28 cellular contexts compared by ENCODE assay signal in the genomic region with DNA sequence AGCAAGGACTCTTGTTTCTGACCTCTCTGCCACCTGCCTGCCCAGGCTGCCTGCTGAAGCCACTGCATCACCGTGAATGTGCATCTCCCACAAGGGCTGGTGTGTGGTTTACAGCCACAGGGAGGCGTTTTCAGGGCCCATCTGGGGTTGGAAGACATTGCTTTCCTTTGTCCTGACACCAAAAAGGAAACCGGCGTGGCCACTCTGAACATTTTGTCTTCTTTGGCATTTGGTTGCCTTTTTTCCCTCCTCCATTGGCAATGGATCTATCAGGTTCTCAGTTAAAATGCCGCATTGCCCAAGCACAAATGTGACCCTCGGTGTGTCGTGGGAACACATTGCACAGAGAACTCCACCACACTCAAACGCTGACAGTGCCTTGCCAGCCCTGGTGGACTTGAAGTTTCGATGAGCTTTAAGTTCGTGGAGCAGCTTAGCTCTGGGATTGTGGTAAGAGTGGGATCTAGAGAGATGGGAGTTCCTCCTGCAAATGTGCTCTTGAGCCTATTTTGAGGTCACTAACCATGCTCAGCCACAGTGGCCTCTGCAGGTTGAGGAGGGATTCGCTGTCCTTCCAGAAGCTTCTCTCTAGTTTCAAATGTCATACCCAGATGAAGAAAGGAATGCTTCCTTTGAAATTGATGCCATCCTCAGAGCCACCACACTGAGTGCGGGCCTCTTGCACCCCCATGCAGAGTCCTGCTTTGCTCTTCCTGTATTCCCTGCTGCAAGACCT. TPM values are rescaled to one million over a fixed set of nuclear protein-coding genes. Genes with fewer than 3 reads are reported as not detected.
DNase-seq lines count a peak whose midpoint lies in the region; ATAC-seq and TF ChIP-seq lines count a peak whose summit lies in the region.
"Had no signal": no experiment of that assay in that cellular context is flagged by ENCODE, and none has a peak within 500 bp of the region (broad histone marks: within the 10 kb centered on the region; RNA-seq: fewer than 3 reads in every experiment).

No MANE protein-coding gene starts in this region.

- H3K36me3 Mint-ChIP-seq in HFFc6 (ENCODE audit: low read depth), result no peaks in the 10 kb centered on the region
- no peaks in the 10 kb centered on the region for H3K36me3 Mint-ChIP-seq in activated naive CD4-positive, alpha-beta T cell treated with anti-CD3 and anti-CD28 coated beads for 36 hours (ENCODE audit: low read depth)
- H3K36me3 Mint-ChIP-seq: CD8-positive, alpha-beta memory T cell had no signal

- H3K4me1 Mint-ChIP-seq in HFFc6 (ENCODE audit: low read depth), result no peaks in the 10 kb centered on the region
- no peaks in the 10 kb centered on the region for H3K4me1 Mint-ChIP-seq in activated naive CD4-positive, alpha-beta T cell treated with anti-CD3 and anti-CD28 coated beads for 36 hours (ENCODE audit: low read depth)
- H3K4me1 Mint-ChIP-seq: activated CD4-positive, alpha-beta T cell treated with anti-CD3 and anti-CD28 coated beads for 36 hours; CD8-positive, alpha-beta memory T cell; IgD-negative memory B cell had no signal

- no peak overlapping the region for H3K27ac Mint-ChIP-seq in HFFc6
- H3K27ac Mint-ChIP-seq in activated naive CD4-positive, alpha-beta T cell treated with anti-CD3 and anti-CD28 coated beads for 36 hours, result no peak overlapping the region
- H3K27ac Mint-ChIP-seq: activated CD4-positive, alpha-beta T cell treated with anti-CD3 and anti-CD28 coated beads for 36 hours; CD8-positive, alpha-beta memory T cell; IgD-negative memory B cell had no signal

- H3K36me3 ChIP-seq in sigmoid colon, result no peaks in the 10 kb centered on the region
- H3K36me3 ChIP-seq: BE2C, prostate gland had no signal

- DNase-seq in HFFc6 (no peak), left lobe of liver (ENCODE audit: low spot score) (peak; percentile 77), sigmoid colon (peak; percentile 34), mucosa of gallbladder (ENCODE audit: low spot score) (no peak)
- DNase-seq in stimulated activated CD4-positive, alpha-beta T cell treated with anti-CD3 and anti-CD28 coated beads, Interleukin-4, amount 100 ng/mL, for 1 hour, result no peak
- no peak for DNase-seq in activated naive CD4-positive, alpha-beta T cell treated with anti-CD3 and anti-CD28 coated beads for 36 hours
- DNase-seq: activated CD4-positive, alpha-beta T cell treated with anti-CD3 and anti-CD28 coated beads for 36 hours; activated CD8-positive, alpha-beta memory T cell treated with anti-CD3 and anti-CD28 coated beads for 24 hours; activated effector memory CD4-positive, alpha-beta T cell treated with anti-CD3 and anti-CD28 coated beads, Interleukin-2, amount 50 U/mL, for 16 hours; BE2C; CD8-positive, alpha-beta memory T cell; cerebellar nuclear complex; DMS 273 treated with DMSO at 0.1 percent for 48 hours; NCI-H1105; NCI-H2029 treated with DMSO at 0.1 percent for 48 hours; NCI-H226; NCI-H748 treated with DMSO at 0.1 percent for 48 hours; SK-N-SH; stimulated activated CD4-positive, alpha-beta T cell treated with anti-CD3 and anti-CD28 coated beads, Interleukin-15, amount 100 ng/mL, for 24 hours; stimulated activated naive CD4-positive, alpha-beta T cell; T-helper 2 cell; testis had no signal

- intact Hi-C loops in sigmoid colon (cut with DNase I), result no loop called here
- intact Hi-C loops in activated naive CD4-positive, alpha-beta T cell treated with anti-CD3 and anti-CD28 coated beads for 36 hours (cut with micrococcal nuclease), result no loop called here

- no peak for TF ChIP-seq POLR2A in sigmoid colon (IDR thresholded peaks at IDR 0.05)

- peaks cover 0 to 4% (median 0%) of the 10 kb centered on the region in 3 donors for H3K27me3 ChIP-seq in sigmoid colon
- H3K27me3 ChIP-seq: testis had no signal

- no peak overlapping the region for H3K4me3 ChIP-seq in sigmoid colon
- H3K4me3 ChIP-seq: lung, prostate gland, testis had no signal

- no peaks in the 10 kb centered on the region for H3K9me3 Mint-ChIP-seq in HFFc6
- no peaks in the 10 kb centered on the region for H3K9me3 Mint-ChIP-seq in activated naive CD4-positive, alpha-beta T cell treated with anti-CD3 and anti-CD28 coated beads for 36 hours
- H3K9me3 Mint-ChIP-seq: IgD-negative memory B cell had no signal

- H3K4me1 ChIP-seq in sigmoid colon, result no peaks in the 10 kb centered on the region
- H3K4me1 ChIP-seq: BE2C, prostate gland, testis had no signal

- H3K4me3 Mint-ChIP-seq in HFFc6, result no peak overlapping the region
- no peak overlapping the region for H3K4me3 Mint-ChIP-seq in activated naive CD4-positive, alpha-beta T cell treated with anti-CD3 and anti-CD28 coated beads for 36 hours
- H3K4me3 Mint-ChIP-seq: activated CD4-positive, alpha-beta T cell treated with anti-CD3 and anti-CD28 coated beads for 36 hours; CD8-positive, alpha-beta memory T cell; IgD-negative memory B cell had no signal

- 86 to 88% methylated on average over 12 of the region's 12 CpGs for WGBS in sigmoid colon, 2 donors

- no peaks in the 10 kb centered on the region for H3K9me3 ChIP-seq in sigmoid colon
- H3K9me3 ChIP-seq: BE2C, prostate gland, SK-N-SH, testis had no signal

- peaks cover 49% of the 10 kb centered on the region for H3K27me3 Mint-ChIP-seq in HFFc6 (ENCODE audit: insufficient read depth)
- H3K27me3 Mint-ChIP-seq in activated naive CD4-positive, alpha-beta T cell treated with anti-CD3 and anti-CD28 coated beads for 36 hours (ENCODE audit: low read depth), result no peaks in the 10 kb centered on the region

- H3K27ac ChIP-seq in angular gyrus (ENCODE audit: low read depth, low read length), result peak overlapping the region; percentile 24
- H3K27ac ChIP-seq in sigmoid colon, result no peak overlapping the region
- H3K27ac ChIP-seq: prostate gland, testis had no signal

- no peak for TF ChIP-seq EP300 in sigmoid colon (IDR thresholded peaks at IDR 0.05)

- peak; percentile 56 for ATAC-seq in left lobe of liver

- CTCF ChIA-PET in activated naive CD4-positive, alpha-beta T cell treated with anti-CD3 and anti-CD28 coated beads for 36 hours (lab: Charles Lee), result interaction anchor here (0.8 kb wide), 2 partner anchors 18 to 634 kb away, joined by 3 read pairs; no protein-coding TSS in a partner anchor

- TF ChIP-seq CTCF in HFFc6 (IDR thresholded peaks at IDR 0.05) (0 out of 2 replicates have a peak, but pooled peaks have one; percentile 3), sigmoid colon (IDR thresholded peaks at IDR 0.05) (no peak)

RNA-seq across cellular contexts. Expression of a gene that starts 14.8 kb away (rescaled TPM):
- total RNA-seq in HFFc6 (2021; fragmentation: NEBNext Ultra II Directional; extraction: Animal tissue kit (Norgen Biotek cat#: 25700)), result not detected
- total RNA-seq in left lobe of liver (1,004 TPM), sigmoid colon (1 to 10 TPM in 1 of 4 donors, under 1 TPM in 3; 0.33 to 7.5 (median 0.48) TPM), mucosa of gallbladder (27.0 TPM)
- polyA plus RNA-seq in sigmoid colon, result 100 to 1,000 TPM in 1 of 3 donors, 10 to 100 TPM in 2; 40.4 to 334 (median 85.9) TPM
- total RNA-seq in activated naive CD4-positive, alpha-beta T cell treated with anti-CD3 and anti-CD28 coated beads for 36 hours, result not detected
- total RNA-seq: activated CD4-positive, alpha-beta T cell treated with anti-CD3 and anti-CD28 coated beads for 36 hours; CD8-positive, alpha-beta memory T cell had no signal
- polyA plus RNA-seq: CD8-positive, alpha-beta memory T cell; IgD-negative memory B cell; keratinocyte; SK-N-SH had no signal

RNA-seq across cellular contexts. Expression of a gene that starts 21.2 kb away (rescaled TPM):
- not detected for total RNA-seq in HFFc6 (2021; fragmentation: NEBNext Ultra II Directional; extraction: Animal tissue kit (Norgen Biotek cat#: 25700))
- 0.15 TPM for total RNA-seq in left lobe of liver
- total RNA-seq in sigmoid colon, result under 1 TPM in 1 of 4 donors, not detected in 3; 0.36 TPM
- polyA plus RNA-seq in sigmoid colon, result not detected
- total RNA-seq in mucosa of gallbladder, result 0.17 TPM
- total RNA-seq in activated naive CD4-positive, alpha-beta T cell treated with anti-CD3 and anti-CD28 coated beads for 36 hours, result not detected
- total RNA-seq: activated CD4-positive, alpha-beta T cell treated with anti-CD3 and anti-CD28 coated beads for 36 hours; CD8-positive, alpha-beta memory T cell; H4; lung had no signal
- polyA plus RNA-seq: CD8-positive, alpha-beta memory T cell; IgD-negative memory B cell; keratinocyte; SK-N-SH had no signal

Comparison
In these comparisons a context has a peak if more than half of its experiments do, and no peak if none do; other contexts are left out.
1. DNase-seq: peak in left lobe of liver (single experiment) and sigmoid colon (single experiment); none in HFFc6 (single experiment), stimulated activated CD4-positive, alpha-beta T cell treated with anti-CD3 and anti-CD28 coated beads, Interleukin-4, amount 100 ng/mL, for 1 hour (single experiment), mucosa of gallbladder (single experiment) and activated naive CD4-positive, alpha-beta T cell treated with anti-CD3 and anti-CD28 coated beads for 36 hours (single experiment).
2. RNA of a gene that starts 14.8 kb away (total RNA-seq): 1,004 TPM in left lobe of liver (single experiment); 27.0 TPM in mucosa of gallbladder (single experiment), 0.33 to 7.5 TPM in sigmoid colon, not detected in HFFc6 and not detected in activated naive CD4-positive, alpha-beta T cell treated with anti-CD3 and anti-CD28 coated beads for 36 hours; every median in the first group is over 10 times any median in the second.